16 cellular contexts compared by ENCODE assay signal in the genomic region with DNA sequence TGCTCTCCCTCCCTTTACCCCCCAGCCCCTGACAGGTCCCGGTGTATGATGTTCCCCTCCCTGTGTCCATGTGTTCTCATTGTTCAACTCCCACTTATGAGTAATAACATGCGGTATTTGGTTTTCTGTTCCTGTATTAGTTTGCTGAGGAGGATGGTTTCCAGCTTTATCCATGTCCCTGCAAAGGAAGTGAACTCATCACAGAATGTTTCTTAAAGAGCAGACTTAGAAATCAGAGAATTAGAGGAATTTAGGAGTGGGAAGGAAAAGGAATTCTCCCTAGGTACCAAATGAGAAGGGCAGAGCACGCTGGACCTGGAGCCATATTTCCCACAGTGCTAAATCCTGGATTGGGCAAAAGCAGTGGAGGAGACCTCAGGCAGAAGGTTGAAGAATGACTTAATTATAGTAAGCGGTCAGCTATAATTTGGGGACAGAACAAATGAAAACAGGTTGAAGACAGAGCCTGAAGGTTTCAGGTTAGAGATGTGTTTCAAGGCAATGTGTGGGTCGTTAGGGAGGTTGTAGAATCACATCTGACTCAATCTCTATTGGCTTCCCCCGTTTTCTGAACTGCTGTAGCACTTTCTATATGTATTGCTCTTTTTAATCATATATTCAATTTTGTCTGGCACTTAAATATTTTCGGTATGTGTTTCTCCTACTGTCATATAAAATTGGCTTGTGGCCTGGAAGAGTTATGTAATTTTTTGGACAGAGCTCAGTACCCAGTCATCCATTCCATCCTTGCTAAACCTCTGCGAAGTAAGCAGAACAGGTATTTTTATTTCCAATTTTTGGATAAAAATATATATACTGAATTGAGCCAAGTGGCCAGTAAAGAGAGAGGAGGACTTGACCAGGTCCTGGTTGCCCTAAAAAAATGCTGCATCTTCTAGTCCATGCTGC.
A peak's percentile ranks its signal among the peaks of the same experiment; 100 is the strongest.
DNase-seq lines count a peak whose midpoint lies in the region; FAIRE-seq and TF ChIP-seq lines count a peak whose summit lies in the region.
"Had no signal": no experiment of that assay in that cellular context is flagged by ENCODE, and none has a peak within 500 bp of the region (broad histone marks: within the 10 kb centered on the region; RNA-seq: fewer than 3 reads in every experiment).

No MANE protein-coding gene starts in this region.

- no peak for TF ChIP-seq CTCF in epithelial cell of esophagus (IDR thresholded peaks at IDR 0.05; ENCODE audit: insufficient read depth, low read depth, low read length, missing control alignments)

- H3K4me3 ChIP-seq in epithelial cell of esophagus (ENCODE audit: low read length) = no peak overlapping the region
- H3K4me3 ChIP-seq: BLaER1 treated with 17β-estradiol and CSF1 and Interleukin-3, amounts not matched to agents 10 nM and 100 nM; prostate gland had no signal

- peak; percentile 60 for DNase-seq in CD1c-positive myeloid dendritic cell (ENCODE audit: extremely low spot score)
- DNase-seq in RPMI7951 (ENCODE audit: low read depth) = peak; percentile 71
- DNase-seq in epithelial cell of esophagus (ENCODE audit: low read depth) = peak; percentile 59
- DNase-seq in myocyte (ENCODE audit: low read depth) = peak; percentile 23
- DNase-seq in stimulated activated CD4-positive, alpha-beta T cell treated with anti-CD3 and anti-CD28 coated beads, Interleukin-1b, Interleukin-23, amount 100 ng/mL, for 48 hours = no peak
- no peak for DNase-seq in frontal cortex (ENCODE audit: low spot score in 2 of 2)
- DNase-seq in SW480 (ENCODE audit: low spot score) = no peak
- DNase-seq in HTR-8/SVneo (ENCODE audit: insufficient read length, low spot score) = no peak
- DNase-seq: effector CD8-positive, alpha-beta T cell; GDM1; NCI-H1436; NCI-H526 treated with DMSO at 0.1 percent for 48 hours; stimulated activated CD4-positive, alpha-beta T cell treated with anti-CD3 and anti-CD28 coated beads, Interleukin-4, amount 100 ng/mL, for 4 hours had no signal

- FAIRE-seq in frontal cortex (lab: Jason Lieb, UNC) = no peak
- FAIRE-seq in HTR-8/SVneo (lab: Jason Lieb, UNC) = no peak
- FAIRE-seq: TTC549 had no signal

Comparison
In these comparisons a context has a peak if more than half of its experiments do, and no peak if none do; other contexts are left out.
1. DNase-seq: peak in CD1c-positive myeloid dendritic cell (single experiment), RPMI7951 (single experiment), epithelial cell of esophagus (single experiment) and myocyte (single experiment); none in stimulated activated CD4-positive, alpha-beta T cell treated with anti-CD3 and anti-CD28 coated beads, Interleukin-1b, Interleukin-23, amount 100 ng/mL, for 48 hours (single experiment), frontal cortex (0 of 2), SW480 (single experiment) and HTR-8/SVneo (single experiment).